In the genomic region with DNA sequence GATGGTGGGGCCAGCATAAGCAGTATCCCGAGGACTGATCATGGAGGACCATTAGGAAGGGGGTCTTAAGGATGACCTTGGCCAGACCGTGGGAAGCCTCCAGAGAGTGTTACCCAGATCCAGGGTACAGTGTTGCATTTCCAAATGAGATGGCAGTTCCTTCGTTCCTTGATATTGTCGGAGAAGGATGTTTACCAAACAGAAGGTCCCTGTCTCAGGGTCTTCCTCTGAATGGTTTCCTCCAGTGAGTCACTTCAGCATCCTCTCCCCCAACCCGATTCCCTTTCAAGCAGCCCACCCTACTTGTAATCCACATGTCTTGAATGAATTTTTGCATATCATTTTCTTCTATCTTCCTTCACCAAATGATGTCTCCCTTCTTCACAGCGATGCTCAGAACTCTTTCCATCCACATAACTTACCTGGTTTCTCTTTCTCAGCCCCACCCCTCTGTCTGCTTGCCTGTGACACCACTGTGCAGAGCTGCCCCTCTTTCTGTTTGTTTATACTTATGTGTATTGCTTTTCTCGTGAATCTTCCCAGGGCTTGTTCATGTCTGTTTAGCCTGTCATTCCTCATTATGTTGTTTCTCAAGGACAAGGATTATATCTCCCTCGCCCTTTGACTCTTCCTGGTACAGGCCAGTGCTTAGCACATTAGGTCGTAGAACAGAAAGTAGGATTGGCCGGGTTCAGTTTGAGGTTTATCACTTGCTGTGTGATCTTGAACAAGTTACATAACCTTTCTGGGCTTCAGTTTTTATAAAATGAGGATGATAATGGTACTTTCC, we compare ENCODE assay signal across 1 cellular context.
TF ChIP-seq lines count a peak whose summit lies in the region.

No MANE protein-coding gene starts in this region.

TF ChIP-seq in IMR-90, 13 proteins besides CTCF, POLR2A, EP300 and RAD21:
- TF ChIP-seq, protein P1, sequence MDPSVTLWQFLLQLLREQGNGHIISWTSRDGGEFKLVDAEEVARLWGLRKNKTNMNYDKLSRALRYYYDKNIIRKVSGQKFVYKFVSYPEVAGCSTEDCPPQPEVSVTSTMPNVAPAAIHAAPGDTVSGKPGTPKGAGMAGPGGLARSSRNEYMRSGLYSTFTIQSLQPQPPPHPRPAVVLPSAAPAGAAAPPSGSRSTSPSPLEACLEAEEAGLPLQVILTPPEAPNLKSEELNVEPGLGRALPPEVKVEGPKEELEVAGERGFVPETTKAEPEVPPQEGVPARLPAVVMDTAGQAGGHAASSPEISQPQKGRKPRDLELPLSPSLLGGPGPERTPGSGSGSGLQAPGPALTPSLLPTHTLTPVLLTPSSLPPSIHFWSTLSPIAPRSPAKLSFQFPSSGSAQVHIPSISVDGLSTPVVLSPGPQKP (IDR thresholded peaks at IDR 0.05; ENCODE audit: borderline replicate concordance, low read depth, low read length) = no peak
- TF ChIP-seq RFX5 (IDR thresholded peaks at IDR 0.05; ENCODE audit: low read depth, low read length) = no peak
- no peak for TF ChIP-seq FOS (IDR thresholded peaks at IDR 0.05; ENCODE audit: low read depth, low read length)
- no peak for TF ChIP-seq SMC3 (IDR thresholded peaks at IDR 0.05; ENCODE audit: low read depth, low read length)
- no peak for TF ChIP-seq MXI1 (IDR thresholded peaks at IDR 0.05; ENCODE audit: borderline replicate concordance, low read depth, low read length)
- TF ChIP-seq MAZ (IDR thresholded peaks at IDR 0.05; ENCODE audit: borderline replicate concordance, low read depth, low read length) = no peak
- TF ChIP-seq NFE2L2 (IDR thresholded peaks at IDR 0.05; ENCODE audit: low read depth, low read length) = no peak
- TF ChIP-seq MAFK (IDR thresholded peaks at IDR 0.05; ENCODE audit: low read depth, low read length) = no peak
- TF ChIP-seq, protein P2, sequence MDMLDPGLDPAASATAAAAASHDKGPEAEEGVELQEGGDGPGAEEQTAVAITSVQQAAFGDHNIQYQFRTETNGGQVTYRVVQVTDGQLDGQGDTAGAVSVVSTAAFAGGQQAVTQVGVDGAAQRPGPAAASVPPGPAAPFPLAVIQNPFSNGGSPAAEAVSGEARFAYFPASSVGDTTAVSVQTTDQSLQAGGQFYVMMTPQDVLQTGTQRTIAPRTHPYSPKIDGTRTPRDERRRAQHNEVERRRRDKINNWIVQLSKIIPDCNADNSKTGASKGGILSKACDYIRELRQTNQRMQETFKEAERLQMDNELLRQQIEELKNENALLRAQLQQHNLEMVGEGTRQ (IDR thresholded peaks at IDR 0.05; ENCODE audit: low read depth, low read length) = no peak
- no peak for TF ChIP-seq CEBPB (IDR thresholded peaks at IDR 0.05; ENCODE audit: low read depth, low read length)
